3 cellular contexts compared by ENCODE assay signal in the genomic region with DNA sequence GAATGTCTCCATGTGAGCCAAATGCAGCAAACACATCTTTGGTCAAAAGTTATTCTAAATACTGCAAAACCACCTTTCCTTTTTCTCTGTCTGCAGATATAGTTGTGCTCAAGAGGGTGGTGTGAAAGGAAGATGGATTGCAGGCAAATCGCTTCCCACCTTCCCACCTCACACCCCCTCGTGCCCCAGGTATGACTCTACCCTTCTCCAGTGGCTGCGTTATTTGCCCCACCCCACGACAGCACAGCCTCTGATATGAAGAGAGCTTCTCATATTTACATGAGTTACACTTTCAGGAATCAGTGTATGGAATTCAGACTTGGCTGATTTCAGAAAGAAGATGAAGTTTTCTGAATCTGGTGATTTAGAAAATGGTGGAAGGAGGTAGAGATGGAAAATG.
"Had no signal": no experiment of that assay in that cellular context is flagged by ENCODE, and none has a peak within 500 bp of the region (broad histone marks: within the 10 kb centered on the region; RNA-seq: fewer than 3 reads in every experiment).

No MANE protein-coding gene starts in this region.

- DNase-seq: IMR-90, KBM-7, KG1 had no signal
